9 cellular contexts compared by ENCODE assay signal in genomic region chr1:165403835-165404482, GRCh38. TPM values are rescaled to one million over a fixed set of nuclear protein-coding genes. Genes with fewer than 3 reads are reported as not detected.
A peak's percentile ranks its signal among the peaks of the same experiment; 100 is the strongest.
DNase-seq lines count a peak whose midpoint lies in the region; ATAC-seq lines count a peak whose summit lies in the region.
"Had no signal": no experiment of that assay in that cellular context is flagged by ENCODE, and none has a peak within 500 bp of the region (broad histone marks: within the 10 kb centered on the region; RNA-seq: fewer than 3 reads in every experiment).

No MANE protein-coding gene starts in this region.

- H3K27ac Mint-ChIP-seq in activated naive CD4-positive, alpha-beta T cell treated with anti-CD3 and anti-CD28 coated beads, Interleukin-2, amount 50 U/mL, for 72 hours, result no peak overlapping the region
- H3K27ac Mint-ChIP-seq: activated naive CD8-positive, alpha-beta T cell had no signal

- H3K36me3 Mint-ChIP-seq in activated naive CD4-positive, alpha-beta T cell treated with anti-CD3 and anti-CD28 coated beads, Interleukin-2, amount 50 U/mL, for 72 hours, result no peaks in the 10 kb centered on the region
- H3K36me3 Mint-ChIP-seq: activated naive CD8-positive, alpha-beta T cell had no signal

- intact Hi-C loops in Right ventricle myocardium inferior (cut with DNase I) (loop anchor here (1.0 kb wide), 1 partner anchor 189 kb away; no protein-coding TSS in a partner anchor), cardiac septum (cut with DNase I) (loop anchor here (1.0 to 10.0 kb wide), 2 partner anchors 189 to 761 kb away; partner anchors contain the start of gene FAM78B)

- no peaks in the 10 kb centered on the region for H3K9me3 Mint-ChIP-seq in activated naive CD4-positive, alpha-beta T cell treated with anti-CD3 and anti-CD28 coated beads, Interleukin-2, amount 50 U/mL, for 72 hours

- ATAC-seq in Right ventricle myocardium inferior (peak; percentile 40), HG02571 (IDR thresholded peaks at IDR 0.05; ENCODE audit: unreplicated experiment) (peak; percentile 46)
- peak; percentile 29 to 75 for ATAC-seq in activated naive CD4-positive, alpha-beta T cell treated with anti-CD3 and anti-CD28 coated beads, Interleukin-2, amount 50 U/mL, for 72 hours
- ATAC-seq in stimulated activated naive CD8-positive, alpha-beta T cell treated with anti-CD3 and anti-CD28 coated beads, Interleukin-15, Interleukin-2, amounts not matched to agents 100 U/mL and 50 U/mL, for 24 hours, result peak; percentile 57

- DNase-seq in Right ventricle myocardium inferior (ENCODE audit: missing footprints), result no peak
- DNase-seq in cardiac septum (ENCODE audit: low spot score), result no peak
- DNase-seq in NCI-H2196 treated with DMSO at 0.1 percent for 48 hours (lab: John Stamatoyannopoulos, UW; ENCODE audit: unreplicated experiment), result peak; percentile 22
- DNase-seq in activated naive CD4-positive, alpha-beta T cell treated with anti-CD3 and anti-CD28 coated beads, Interleukin-2, amount 50 U/mL, for 72 hours (ENCODE audit: low spot score in 2 of 2), result peak in 1 of 2 donors; percentile 36
- peak; percentile 20 for DNase-seq in iPS DF 19.7 (ENCODE audit: low read depth, low spot score)
- no peak for DNase-seq in stimulated activated naive CD8-positive, alpha-beta T cell treated with anti-CD3 and anti-CD28 coated beads, Interleukin-15, Interleukin-2, amounts not matched to agents 100 U/mL and 50 U/mL, for 24 hours
- DNase-seq in T-helper 9 cell, result no peak

RNA-seq across cellular contexts. Expression of gene RXRG, which starts 41.0 kb away (rescaled TPM):
- 3.1 TPM for total RNA-seq in Right ventricle myocardium inferior
- 5.1 TPM for total RNA-seq in cardiac septum
- under 1 TPM in 1 of 2 donors, not detected in 1; 0.11 TPM for total RNA-seq in activated naive CD4-positive, alpha-beta T cell treated with anti-CD3 and anti-CD28 coated beads, Interleukin-2, amount 50 U/mL, for 72 hours

RNA-seq across cellular contexts. Expression of gene LMX1A, which starts 47.4 kb away (rescaled TPM):
- total RNA-seq in Right ventricle myocardium inferior (0.14 TPM), cardiac septum (0.22 TPM)
- not detected for total RNA-seq in activated naive CD4-positive, alpha-beta T cell treated with anti-CD3 and anti-CD28 coated beads, Interleukin-2, amount 50 U/mL, for 72 hours

Comparison
In these comparisons a context has a peak if more than half of its experiments do, and no peak if none do; other contexts are left out.
1. DNase-seq: peak in NCI-H2196 treated with DMSO at 0.1 percent for 48 hours (single experiment) and iPS DF 19.7 (single experiment); none in Right ventricle myocardium inferior (single experiment), cardiac septum (single experiment), stimulated activated naive CD8-positive, alpha-beta T cell treated with anti-CD3 and anti-CD28 coated beads, Interleukin-15, Interleukin-2, amounts not matched to agents 100 U/mL and 50 U/mL, for 24 hours (single experiment) and T-helper 9 cell (single experiment).
2. Peak in every context shown above with its lines, with median percentiles within 50 percentile points of each other: ATAC-seq.